ENCODE assay signal across 10 cellular contexts in the genomic region with DNA sequence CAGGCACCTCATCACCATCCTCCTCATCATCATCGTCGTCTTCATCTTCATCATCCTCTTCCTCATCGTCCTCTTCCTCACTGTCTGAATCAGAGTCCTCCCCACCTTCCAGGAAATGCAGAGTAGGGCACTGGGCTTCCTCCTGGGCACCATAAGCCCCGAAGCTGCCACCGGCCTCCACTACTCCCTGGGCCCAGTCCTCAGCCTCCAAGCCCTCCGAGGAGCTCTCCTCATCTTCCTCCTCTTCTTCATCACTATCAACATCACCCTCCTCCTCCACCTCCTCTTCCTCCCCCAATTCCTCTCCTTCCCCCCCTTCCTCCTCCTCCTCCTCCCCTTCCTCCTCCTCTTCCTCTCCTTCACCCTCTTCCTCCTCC. TPM values are rescaled to one million over a fixed set of nuclear protein-coding genes. Genes with fewer than 3 reads are reported as not detected.
DNase-seq lines count a peak whose midpoint lies in the region; ATAC-seq and TF ChIP-seq lines count a peak whose summit lies in the region.
"Had no signal": no experiment of that assay in that cellular context is flagged by ENCODE, and none has a peak within 500 bp of the region (broad histone marks: within the 10 kb centered on the region; RNA-seq: fewer than 3 reads in every experiment).

No MANE protein-coding gene starts in this region.

- DNase-seq in T-helper 1 cell (no peak), fibroblast of the aortic adventitia (ENCODE audit: low read depth) (no peak)
- DNase-seq in activated T-helper 1 cell treated with anti-CD3 and anti-CD28 coated beads, Interleukin-12 subunit alpha, Interleukin-12 subunit beta, Interleukin-2, Interleukin-4 antibody, amounts not matched to agents 30 ng/mL and 10 ng/mL and 1 ng/mL, durations not matched to agents 14 hours and 24 hours and 36 hours (ENCODE audit: low spot score): no peak
- DNase-seq: ACHN; activated CD8-positive, alpha-beta memory T cell treated with anti-CD3 and anti-CD28 coated beads, Interleukin-2, amount 50 U/mL, for 48 hours had no signal

- peak overlapping the region; percentile 85 for H3K4me3 ChIP-seq in fibroblast of the aortic adventitia (ENCODE audit: low read depth, low read length)

- H3K4me1 Mint-ChIP-seq in T-helper 1 cell treated with Interleukin-12 subunit alpha and Interleukin-12 subunit beta and Interleukin-4 antibody, amounts not matched to agents 30 μg/mL and 1 μg/mL, for 36 hours (ENCODE audit: low read depth): peaks cover 43% of the 10 kb centered on the region
- H3K4me1 Mint-ChIP-seq in activated T-helper 1 cell treated with anti-CD3 and anti-CD28 coated beads, Interleukin-12 subunit alpha, Interleukin-12 subunit beta, Interleukin-2, Interleukin-4 antibody, amounts not matched to agents 30 ng/mL and 10 ng/mL and 1 ng/mL, durations not matched to agents 14 hours and 24 hours and 36 hours (ENCODE audit: low read depth): peaks cover 54% of the 10 kb centered on the region
- peaks cover 51% of the 10 kb centered on the region for H3K4me1 Mint-ChIP-seq in stimulated activated memory B cell treated with anti-CD40 and anti-IgM and Interleukin-4, amounts not matched to agents 10 μg/mL and 1 μg/mL and 100 μg/mL, for 72 hours

- no peak for ATAC-seq in stimulated activated memory B cell treated with anti-CD40 and anti-IgM and Interleukin-4, amounts not matched to agents 10 μg/mL and 1 μg/mL and 100 μg/mL, for 72 hours
- no peak for ATAC-seq in HG03108 (IDR thresholded peaks at IDR 0.05; ENCODE audit: unreplicated experiment)
- no peak for ATAC-seq in GM21825 (IDR thresholded peaks at IDR 0.05; ENCODE audit: unreplicated experiment)
- ATAC-seq in HG03196 (IDR thresholded peaks at IDR 0.05; ENCODE audit: unreplicated experiment): no peak

- H3K27me3 Mint-ChIP-seq in T-helper 1 cell treated with Interleukin-12 subunit alpha and Interleukin-12 subunit beta and Interleukin-4 antibody, amounts not matched to agents 30 μg/mL and 1 μg/mL, for 36 hours (ENCODE audit: low read depth): peaks cover 15% of the 10 kb centered on the region
- H3K27me3 Mint-ChIP-seq in activated T-helper 1 cell treated with anti-CD3 and anti-CD28 coated beads, Interleukin-12 subunit alpha, Interleukin-12 subunit beta, Interleukin-2, Interleukin-4 antibody, amounts not matched to agents 30 ng/mL and 10 ng/mL and 1 ng/mL, durations not matched to agents 14 hours and 24 hours and 36 hours (ENCODE audit: insufficient read depth): peaks cover 5% of the 10 kb centered on the region
- H3K27me3 Mint-ChIP-seq in stimulated activated memory B cell treated with anti-CD40 and anti-IgM and Interleukin-4, amounts not matched to agents 10 μg/mL and 1 μg/mL and 100 μg/mL, for 72 hours: no peaks in the 10 kb centered on the region

- no peak for TF ChIP-seq CTCF in fibroblast of the aortic adventitia (IDR thresholded peaks at IDR 0.05; ENCODE audit: insufficient read depth, low read length)

- H3K36me3 Mint-ChIP-seq in T-helper 1 cell treated with Interleukin-12 subunit alpha and Interleukin-12 subunit beta and Interleukin-4 antibody, amounts not matched to agents 30 μg/mL and 1 μg/mL, for 36 hours (ENCODE audit: low read depth): peaks cover 8% of the 10 kb centered on the region
- H3K36me3 Mint-ChIP-seq in activated T-helper 1 cell treated with anti-CD3 and anti-CD28 coated beads, Interleukin-12 subunit alpha, Interleukin-12 subunit beta, Interleukin-2, Interleukin-4 antibody, amounts not matched to agents 30 ng/mL and 10 ng/mL and 1 ng/mL, durations not matched to agents 14 hours and 24 hours and 36 hours (ENCODE audit: low read depth): peaks cover 8% of the 10 kb centered on the region
- peaks cover 10% of the 10 kb centered on the region for H3K36me3 Mint-ChIP-seq in stimulated activated memory B cell treated with anti-CD40 and anti-IgM and Interleukin-4, amounts not matched to agents 10 μg/mL and 1 μg/mL and 100 μg/mL, for 72 hours

- H3K4me3 Mint-ChIP-seq in T-helper 1 cell treated with Interleukin-12 subunit alpha and Interleukin-12 subunit beta and Interleukin-4 antibody, amounts not matched to agents 30 μg/mL and 1 μg/mL, for 36 hours: peak overlapping the region; percentile 47
- peak overlapping the region; percentile 74 for H3K4me3 Mint-ChIP-seq in activated T-helper 1 cell treated with anti-CD3 and anti-CD28 coated beads, Interleukin-12 subunit alpha, Interleukin-12 subunit beta, Interleukin-2, Interleukin-4 antibody, amounts not matched to agents 30 ng/mL and 10 ng/mL and 1 ng/mL, durations not matched to agents 14 hours and 24 hours and 36 hours
- peak overlapping the region; percentile 55 for H3K4me3 Mint-ChIP-seq in stimulated activated memory B cell treated with anti-CD40 and anti-IgM and Interleukin-4, amounts not matched to agents 10 μg/mL and 1 μg/mL and 100 μg/mL, for 72 hours

- H3K27ac Mint-ChIP-seq in T-helper 1 cell treated with Interleukin-12 subunit alpha and Interleukin-12 subunit beta and Interleukin-4 antibody, amounts not matched to agents 30 μg/mL and 1 μg/mL, for 36 hours: peak overlapping the region; percentile 76
- H3K27ac Mint-ChIP-seq in activated T-helper 1 cell treated with anti-CD3 and anti-CD28 coated beads, Interleukin-12 subunit alpha, Interleukin-12 subunit beta, Interleukin-2, Interleukin-4 antibody, amounts not matched to agents 30 ng/mL and 10 ng/mL and 1 ng/mL, durations not matched to agents 14 hours and 24 hours and 36 hours: no peak overlapping the region
- H3K27ac Mint-ChIP-seq in stimulated activated memory B cell treated with anti-CD40 and anti-IgM and Interleukin-4, amounts not matched to agents 10 μg/mL and 1 μg/mL and 100 μg/mL, for 72 hours: peak overlapping the region; percentile 11

- intact Hi-C loops in activated T-helper 1 cell treated with anti-CD3 and anti-CD28 coated beads, Interleukin-12 subunit alpha, Interleukin-12 subunit beta, Interleukin-2, Interleukin-4 antibody, amounts not matched to agents 30 ng/mL and 10 ng/mL and 1 ng/mL, durations not matched to agents 14 hours and 24 hours and 36 hours (cut with micrococcal nuclease): no loop called here

- no peaks in the 10 kb centered on the region for H3K9me3 Mint-ChIP-seq in T-helper 1 cell treated with Interleukin-12 subunit alpha and Interleukin-12 subunit beta and Interleukin-4 antibody, amounts not matched to agents 30 μg/mL and 1 μg/mL, for 36 hours
- no peaks in the 10 kb centered on the region for H3K9me3 Mint-ChIP-seq in activated T-helper 1 cell treated with anti-CD3 and anti-CD28 coated beads, Interleukin-12 subunit alpha, Interleukin-12 subunit beta, Interleukin-2, Interleukin-4 antibody, amounts not matched to agents 30 ng/mL and 10 ng/mL and 1 ng/mL, durations not matched to agents 14 hours and 24 hours and 36 hours
- H3K9me3 Mint-ChIP-seq in stimulated activated memory B cell treated with anti-CD40 and anti-IgM and Interleukin-4, amounts not matched to agents 10 μg/mL and 1 μg/mL and 100 μg/mL, for 72 hours: no peaks in the 10 kb centered on the region

RNA-seq across cellular contexts. Expression of a gene that starts 1.7 kb away (rescaled TPM):
- 72.3 and 80.2 TPM in 2 replicates for total RNA-seq in activated T-helper 1 cell treated with anti-CD3 and anti-CD28 coated beads, Interleukin-12 subunit alpha, Interleukin-12 subunit beta, Interleukin-2, Interleukin-4 antibody, amounts not matched to agents 30 ng/mL and 10 ng/mL and 1 ng/mL, durations not matched to agents 14 hours and 24 hours and 36 hours
- total RNA-seq in fibroblast of the aortic adventitia (ENCODE audit: low replicate concordance): 94.8 and 170 TPM in 2 replicates

RNA-seq across cellular contexts. Expression of a gene that starts 3.6 kb away (rescaled TPM):
- total RNA-seq in activated T-helper 1 cell treated with anti-CD3 and anti-CD28 coated beads, Interleukin-12 subunit alpha, Interleukin-12 subunit beta, Interleukin-2, Interleukin-4 antibody, amounts not matched to agents 30 ng/mL and 10 ng/mL and 1 ng/mL, durations not matched to agents 14 hours and 24 hours and 36 hours: 0.12 TPM in 1 of 2 replicates, not detected in the other
- 0.09 TPM in 1 of 2 replicates, not detected in the other for total RNA-seq in fibroblast of the aortic adventitia (ENCODE audit: low replicate concordance)

RNA-seq across cellular contexts. Expression of a gene that starts 11.3 kb away (rescaled TPM):
- total RNA-seq in activated T-helper 1 cell treated with anti-CD3 and anti-CD28 coated beads, Interleukin-12 subunit alpha, Interleukin-12 subunit beta, Interleukin-2, Interleukin-4 antibody, amounts not matched to agents 30 ng/mL and 10 ng/mL and 1 ng/mL, durations not matched to agents 14 hours and 24 hours and 36 hours: 71.7 and 76.2 TPM in 2 replicates
- total RNA-seq in fibroblast of the aortic adventitia (ENCODE audit: low replicate concordance): 51.0 and 58.5 TPM in 2 replicates

RNA-seq across cellular contexts. Expression of a gene that starts 17.3 kb away (rescaled TPM):
- total RNA-seq in activated T-helper 1 cell treated with anti-CD3 and anti-CD28 coated beads, Interleukin-12 subunit alpha, Interleukin-12 subunit beta, Interleukin-2, Interleukin-4 antibody, amounts not matched to agents 30 ng/mL and 10 ng/mL and 1 ng/mL, durations not matched to agents 14 hours and 24 hours and 36 hours: 55.5 and 64.6 TPM in 2 replicates
- total RNA-seq in fibroblast of the aortic adventitia (ENCODE audit: low replicate concordance): 28.4 and 37.7 TPM in 2 replicates

RNA-seq across cellular contexts. Expression of a gene that starts 35.5 kb away (rescaled TPM):
- total RNA-seq in activated T-helper 1 cell treated with anti-CD3 and anti-CD28 coated beads, Interleukin-12 subunit alpha, Interleukin-12 subunit beta, Interleukin-2, Interleukin-4 antibody, amounts not matched to agents 30 ng/mL and 10 ng/mL and 1 ng/mL, durations not matched to agents 14 hours and 24 hours and 36 hours: 14.9 and 15.0 TPM in 2 replicates
- total RNA-seq in fibroblast of the aortic adventitia (ENCODE audit: low replicate concordance): 9.4 and 20.4 TPM in 2 replicates
